8 cellular contexts compared by ENCODE assay signal in genomic region chr7:47763063-47763974, GRCh38.
DNase-seq lines count a peak whose midpoint lies in the region; ATAC-seq, FAIRE-seq and TF ChIP-seq lines count a peak whose summit lies in the region.

No MANE protein-coding gene starts in this region.

- TF ChIP-seq POLR2A in right lobe of liver (IDR thresholded peaks at IDR 0.05): no peak

- H3K9me3 ChIP-seq in HUES48 (ENCODE audit: control insufficient read depth, insufficient read depth, low read length): no peaks in the 10 kb centered on the region
- no peaks in the 10 kb centered on the region for H3K9me3 ChIP-seq in right lobe of liver

- peaks cover 4% of the 10 kb centered on the region; the same call in 1 of the 2 replicates for H3K4me1 ChIP-seq in HUES48 (ENCODE audit: control insufficient read depth, insufficient read depth, low read length)
- H3K4me1 ChIP-seq in right lobe of liver: peaks cover 0 to 34% (median 15%) of the 10 kb centered on the region in 4 donors

- DNase-seq in AG10803 (ENCODE audit: low read depth): peak; percentile 86
- DNase-seq in right lobe of liver: peak; percentile 33 to 68 (median 68)
- DNase-seq in posterior cingulate gyrus: no peak
- DNase-seq in activated CD8-positive, alpha-beta memory T cell treated with anti-CD3 and anti-CD28 coated beads, Interleukin-2, amount 50 U/mL, for 4 hours: no peak
- no peak for DNase-seq in superior temporal gyrus (ENCODE audit: extremely low spot score)

- WGBS in right lobe of liver (ENCODE audit: insufficient coverage, low coverage, low lambda C conversion rate, missing lambda C conversion rate): 25% methylated on average over 8 of the region's 9 CpGs

- H3K27me3 ChIP-seq in HUES48 (ENCODE audit: control insufficient read depth, insufficient read depth, low read length): no peaks in the 10 kb centered on the region
- no peaks in the 10 kb centered on the region for H3K27me3 ChIP-seq in right lobe of liver

- peak overlapping the region; percentile 57 for H3K27ac ChIP-seq in HUES48 (ENCODE audit: low read depth, low read length)
- peak overlapping the region; percentile 80 to 92 (median 85) for H3K27ac ChIP-seq in right lobe of liver

- no peak overlapping the region for H3K9ac ChIP-seq in HUES48 (ENCODE audit: low read depth, low read length)

- intact Hi-C loops in right lobe of liver (cut with DNase I): no loop called here
- intact Hi-C loops in posterior cingulate gyrus (cut with DNase I): no loop called here

- H3K4me3 ChIP-seq in AG10803 (ENCODE audit: low read length) (no peak overlapping the region), HUES48 (ENCODE audit: low read depth, low read length) (no peak overlapping the region), right lobe of liver (no peak overlapping the region)

- H3K36me3 ChIP-seq in HUES48 (ENCODE audit: control insufficient read depth, insufficient read depth, low read length) (no peaks in the 10 kb centered on the region), right lobe of liver (no peaks in the 10 kb centered on the region)

- TF ChIP-seq CTCF in AG10803 (conservative IDR thresholded peaks at IDR 0.05; ENCODE audit: low read length) (no peak), right lobe of liver (IDR thresholded peaks at IDR 0.05) (no peak)

- peak; percentile 98 for FAIRE-seq in TTC549 (lab: Jason Lieb, UNC)

- ATAC-seq in right lobe of liver (peak; percentile 87 to 97 (median 94)), GM21786 (IDR thresholded peaks at IDR 0.05; ENCODE audit: unreplicated experiment) (no peak)

Comparison
In these comparisons a context has a peak if more than half of its experiments do, and no peak if none do; other contexts are left out.
1. DNase-seq: peak in AG10803 (single experiment) and right lobe of liver (3 of 3); none in posterior cingulate gyrus (0 of 10), activated CD8-positive, alpha-beta memory T cell treated with anti-CD3 and anti-CD28 coated beads, Interleukin-2, amount 50 U/mL, for 4 hours (single experiment) and superior temporal gyrus (single experiment).